Comparison of ENCODE assay signal across 8 cellular contexts in the genomic region with DNA sequence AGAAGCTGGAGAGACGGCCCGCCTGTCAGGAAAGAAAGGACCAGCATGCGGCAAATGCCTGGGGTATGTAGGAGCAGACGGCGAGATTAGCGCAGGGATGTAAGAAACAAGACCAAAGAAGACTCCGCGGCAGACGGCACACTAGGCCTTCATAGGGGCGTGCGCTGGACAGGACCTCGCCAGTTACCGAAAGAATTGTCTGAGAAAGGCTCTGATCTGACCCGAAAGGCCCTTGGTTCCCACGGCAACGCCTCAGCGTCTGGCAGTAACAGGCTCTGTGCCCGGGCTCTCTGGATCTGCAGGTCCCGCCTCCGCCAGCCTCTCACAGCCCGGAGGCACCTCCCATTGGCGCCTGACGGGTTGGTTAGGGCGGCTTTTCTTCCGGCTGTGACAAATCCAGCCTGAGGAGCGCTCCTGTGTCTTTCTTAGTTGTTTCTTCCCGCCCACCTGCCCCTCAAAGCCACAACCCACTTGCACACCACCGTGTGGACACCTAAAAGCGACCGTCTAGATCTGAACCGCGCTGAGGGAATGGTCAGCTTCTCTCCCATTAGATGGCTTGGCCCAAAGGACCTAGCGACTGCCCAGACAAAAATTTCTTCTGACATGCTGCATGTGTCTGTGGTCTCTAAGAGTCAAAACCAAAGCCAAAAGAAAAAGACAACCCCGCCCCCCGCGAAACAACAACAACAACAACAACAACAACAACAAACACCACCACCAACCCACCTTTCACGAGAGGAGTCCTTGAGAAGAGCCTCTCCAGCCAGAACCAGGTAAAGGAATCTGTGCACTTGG. TPM values are rescaled to one million over a fixed set of nuclear protein-coding genes. Genes with fewer than 3 reads are reported as not detected.
DNase-seq lines count a peak whose midpoint lies in the region; ATAC-seq and TF ChIP-seq lines count a peak whose summit lies in the region.
"Not testable (repeated sequence)": the region's sequence is repeated elsewhere in the genome, so short reads cannot be mapped to it uniquely, and the experiment has no call there.

No MANE protein-coding gene starts in this region.

- H3K79me1 ChIP-seq in IMR-90 (ENCODE audit: low read depth in 1 of 2, low read length in 2 of 2), result not testable (repeated sequence)

- not testable (repeated sequence) for H3K18ac ChIP-seq in IMR-90 (ENCODE audit: low read depth, low read length)

- peak overlapping the region; percentile 74 for H3K4me3 Mint-ChIP-seq in natural killer cell

- H2BK120ac ChIP-seq in IMR-90 (ENCODE audit: low read depth, low read length), result not testable (repeated sequence)

- not testable (repeated sequence) for H3K23ac ChIP-seq in IMR-90 (ENCODE audit: low read depth, low read length)

- not testable (repeated sequence) for H4K91ac ChIP-seq in IMR-90 (ENCODE audit: insufficient read depth, low read depth, low read length)

- not testable (repeated sequence) for H3K56ac ChIP-seq in IMR-90 (ENCODE audit: extremely low read depth, insufficient read depth, low read length)

- H4K5ac ChIP-seq in IMR-90 (ENCODE audit: low read depth, low read length), result peak overlapping the region; percentile 72; the same call in 1 of the 2 replicates

- not testable (repeated sequence) for H3K9me1 ChIP-seq in IMR-90 (ENCODE audit: insufficient read depth, low read length)

- not testable (repeated sequence) for H3K9me3 ChIP-seq in IMR-90 (ENCODE audit: control insufficient read depth, insufficient read depth, low read length); Peyer's patch
- peaks cover 10% of the 10 kb centered on the region for H3K9me3 ChIP-seq in left ventricle myocardium inferior (replicated peaks)

- not testable (repeated sequence) for H3K14ac ChIP-seq in IMR-90 (replicated peaks; ENCODE audit: low read depth, low read length)

- H2AK9ac ChIP-seq in IMR-90 (replicated peaks; ENCODE audit: low read depth, low read length, poor library complexity), result not testable (repeated sequence)

- WGBS in IMR-90 (ENCODE audit: extremely low coverage in 2 of 2, insufficient read length in 1 of 2), 2 experiments, result no CpG with 5 or more reads among the region's 37 CpGs

- POLR2A ChIA-PET in BJ (lab: Charles Lee); IMR-90 (lab: Charles Lee; ENCODE audit: unreplicated experiment): not testable (repeated sequence)

- H2AFZ ChIP-seq in IMR-90 (replicated peaks; ENCODE audit: low read length, poor library complexity), result peak overlapping the region; percentile 89

- H3K9me3 Mint-ChIP-seq in natural killer cell, result not testable (repeated sequence)

- dilution Hi-C loops in IMR-90 (cut with HindIII; ENCODE audit: low sequenced_read_pairs, unreplicated experiment), result not testable (repeated sequence)

- CTCF ChIA-PET in BJ (lab: Yijun Ruan, JAX); IMR-90 (lab: Yijun Ruan, JAX): not testable (repeated sequence)

- H4K20me1 ChIP-seq in IMR-90 (ENCODE audit: insufficient read depth, low read length), result not testable (repeated sequence)

- H3K27ac ChIP-seq in IMR-90 (ENCODE audit: insufficient read depth, low read length), result not testable (repeated sequence)
- H3K27ac ChIP-seq in Peyer's patch, result peak overlapping the region in 2 of 4 donors; percentile 13 to 31
- H3K27ac ChIP-seq in left ventricle myocardium inferior (replicated peaks), result peak overlapping the region; percentile 69

- not testable (repeated sequence) for TF ChIP-seq RAD21 in IMR-90 (IDR thresholded peaks at IDR 0.05; ENCODE audit: low read length)

- peak overlapping the region; percentile 28 for H3K4me3 ChIP-seq in BJ (ENCODE audit: low read depth, low read length)
- peak overlapping the region; percentile 47 for H3K4me3 ChIP-seq in IMR-90 (ENCODE audit: insufficient read depth, low read depth, low read length)
- H3K4me3 ChIP-seq in Peyer's patch, result peak overlapping the region; percentile 21 to 45 (median 31)
- peak overlapping the region; percentile 49 for H3K4me3 ChIP-seq in choroid plexus epithelial cell (ENCODE audit: low read depth, low read length)
- peak overlapping the region; percentile 63 for H3K4me3 ChIP-seq in left ventricle myocardium inferior

- H3K36me3 Mint-ChIP-seq in natural killer cell, result not testable (repeated sequence)

- not testable (repeated sequence) for H2BK15ac ChIP-seq in IMR-90 (ENCODE audit: low read depth, low read length)

- not testable (repeated sequence) for H3K27me3 ChIP-seq in BJ (ENCODE audit: control insufficient read depth, insufficient read depth, low read length); IMR-90 (ENCODE audit: control insufficient read depth, insufficient read depth, low read length); Peyer's patch; left ventricle myocardium inferior (ENCODE audit: low read depth)

- H3K27ac Mint-ChIP-seq in natural killer cell, result peak overlapping the region; percentile 82 to 94

- H2BK20ac ChIP-seq in IMR-90 (ENCODE audit: low read depth, low read length), result not testable (repeated sequence)

- DNase-seq in BJ (ENCODE audit: low read depth), result not testable (repeated sequence)
- DNase-seq in IMR-90 (peak; percentile 15), Peyer's patch (peak; percentile 23 to 69 (median 51)), activated T-cell treated with anti-CD3 and anti-CD28 coated beads for 24 hours (ENCODE audit: low read depth) (peak; percentile 48), choroid plexus epithelial cell (ENCODE audit: low read depth) (peak; percentile 59), left ventricle myocardium inferior (peak; percentile 53), natural killer cell (peak; percentile 56)
- peak; percentile 50 for DNase-seq in stimulated activated CD4-positive, alpha-beta T cell treated with anti-CD3 and anti-CD28 coated beads, Interleukin-4, amount 100 ng/mL, for 1 hour

- peak overlapping the region; percentile 40 to 70; a peak in 1 of 4 replicates for H4K8ac ChIP-seq in IMR-90 (ENCODE audit: low read depth in 2 of 2, low read length in 2 of 2)

- not testable (repeated sequence) for TF ChIP-seq POLR2A in IMR-90 (IDR thresholded peaks at IDR 0.05; ENCODE audit: low read depth, low read length); Peyer's patch (IDR thresholded peaks at IDR 0.05)

- H2AK5ac ChIP-seq in IMR-90 (ENCODE audit: low read depth, low read length), result not testable (repeated sequence)

- TF ChIP-seq CTCF in BJ (IDR thresholded peaks at IDR 0.05; ENCODE audit: insufficient read depth, low read depth, low read length); IMR-90 (conservative IDR thresholded peaks at IDR 0.05; ENCODE audit: low read depth, low read length); Peyer's patch (IDR thresholded peaks at IDR 0.05); choroid plexus epithelial cell (conservative IDR thresholded peaks at IDR 0.05; ENCODE audit: low read depth, low read length); left ventricle myocardium inferior (IDR thresholded peaks at IDR 0.05; ENCODE audit: borderline replicate concordance); natural killer cell (IDR thresholded peaks at IDR 0.05): not testable (repeated sequence)

- not testable (repeated sequence) for H3K27me3 Mint-ChIP-seq in natural killer cell (ENCODE audit: low read depth in 2 of 2)

- ATAC-seq in IMR-90 (ENCODE audit: low read depth) (peak; percentile 73), natural killer cell (peak; percentile 54 to 63 (median 62))

- not testable (repeated sequence) for BruUV-seq in IMR-90 (replicated peaks; lab: Mats Ljungman, UMichigan)

- H3K4me1 Mint-ChIP-seq in natural killer cell, result peaks cover 11 to 23% of the 10 kb centered on the region in 2 donors

- not testable (repeated sequence) for H3K36me3 ChIP-seq in BJ (ENCODE audit: control insufficient read depth, insufficient read depth, low read length); IMR-90 (ENCODE audit: control insufficient read depth, insufficient read depth, low read length); Peyer's patch; left ventricle myocardium inferior

- in situ Hi-C loops in IMR-90 (cut with MboI; ENCODE audit: low sequenced_read_pairs), result not testable (repeated sequence)

- H3K9ac ChIP-seq in IMR-90 (ENCODE audit: low read depth, low read length), result peak overlapping the region; percentile 67

- H3K4ac ChIP-seq in IMR-90 (ENCODE audit: low read depth, low read length), result not testable (repeated sequence)

- H3K4me1 ChIP-seq in IMR-90 (ENCODE audit: control insufficient read depth, insufficient read depth, low read length); Peyer's patch: not testable (repeated sequence)
- H3K4me1 ChIP-seq in left ventricle myocardium inferior, result peaks cover 24% of the 10 kb centered on the region

- H2BK5ac ChIP-seq in IMR-90 (ENCODE audit: low read depth, low read length, poor library complexity, severe bottlenecking), result not testable (repeated sequence)

- H3K4me2 ChIP-seq in IMR-90 (ENCODE audit: low read depth, low read length), result peak overlapping the region; percentile 96

- intact Hi-C loops in IMR-90 (cut with micrococcal nuclease), result not testable (repeated sequence)
- intact Hi-C loops in left ventricle myocardium inferior (cut with micrococcal nuclease) (loop anchor here (10.0 kb wide), 1 partner anchor 152 kb away; a partner anchor contains a TSS), natural killer cell (cut with micrococcal nuclease) (loop anchor here (10.0 kb wide), 3 partner anchors 98 to 1022 kb away; a partner anchor contains a TSS)

RNA-seq across cellular contexts. Expression of a gene that starts 58.2 kb away (rescaled TPM):
- polyA plus RNA-seq in BJ (2011; rRNA removed) (1.9 and 3.1 TPM in 2 replicates), IMR-90 (2012; rRNA removed) (1.5 and 1.9 TPM in 2 replicates)
- 2.0 and 4.2 TPM in 2 replicates for polyA minus RNA-seq in BJ (2011; rRNA and poly(A)+ RNA removed)
- total RNA-seq in IMR-90 (2012; rRNA removed) (3.6 and 5.0 TPM in 2 replicates), Peyer's patch (10 to 100 TPM in 1 of 4 donors, 1 to 10 TPM in 3; 3.0 to 14.0 (median 5.7) TPM), left ventricle myocardium inferior (6.2 TPM), natural killer cell (10 to 100 TPM in 2 of 3 donors, 1 to 10 TPM in 1; 9.9 to 14.0 (median 13.6) TPM)
- polyA plus RNA-seq in IMR-90 (2012; cell fraction: cytosol; rRNA removed), result 0.42 and 1.0 TPM in 2 replicates
- polyA plus RNA-seq in IMR-90 (2012; cell fraction: nucleus; rRNA removed; ENCODE audit: low replicate concordance), result 1.5 and 5.0 TPM in 2 replicates
